8 cellular contexts compared by ENCODE assay signal in the genomic region with DNA sequence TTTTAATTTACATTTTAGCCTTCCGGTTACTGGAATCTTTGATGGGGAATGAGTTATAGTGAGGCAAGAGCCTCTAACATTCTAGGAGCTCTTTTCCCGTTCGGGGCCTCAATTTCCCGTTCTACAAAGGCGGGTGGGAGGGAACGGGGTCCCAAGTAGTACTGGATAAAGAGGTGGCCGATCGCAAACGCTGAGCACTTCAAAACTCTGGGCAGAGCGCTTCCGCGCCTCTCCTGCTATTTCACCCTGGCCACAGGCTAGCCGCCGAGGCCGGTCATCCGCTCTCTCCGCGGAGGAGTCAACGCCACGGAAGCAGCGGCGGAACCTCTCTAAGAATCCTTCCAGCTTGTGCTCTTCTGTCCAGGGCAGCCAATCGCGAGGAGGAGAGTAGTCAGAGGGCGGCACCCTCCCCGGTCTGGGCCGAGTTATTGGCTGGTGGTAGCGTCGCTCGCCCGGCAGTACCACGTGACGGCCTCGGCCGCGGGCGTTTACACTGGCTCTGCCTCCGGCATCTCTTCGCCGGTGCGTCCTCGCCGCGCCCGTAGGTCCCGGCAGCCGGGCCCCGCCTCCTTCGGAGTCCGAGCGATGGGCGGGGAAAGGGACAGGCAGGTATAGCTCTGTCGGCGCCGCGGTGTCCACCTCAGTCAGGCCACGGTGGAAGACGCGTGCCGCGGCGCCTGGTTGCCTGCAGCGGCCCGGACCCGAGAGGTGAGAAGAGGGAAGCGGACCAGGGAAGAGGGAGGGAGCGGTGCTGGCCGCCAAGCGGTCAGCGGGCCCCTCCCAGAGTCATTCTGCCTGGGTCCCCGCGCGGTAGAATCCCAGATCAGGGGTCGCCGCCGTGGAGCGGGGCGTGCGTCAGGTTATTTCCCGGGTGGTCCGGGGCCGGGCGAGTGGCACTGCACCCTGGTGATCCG.
DNase-seq lines count a peak whose midpoint lies in the region; ATAC-seq and TF ChIP-seq lines count a peak whose summit lies in the region.

TSS of gene SLC26A2 (plus strand) at position 487 of the 914 bp plus-strand sequence. CDS start 16,895 bp downstream, outside the sequence.

- peak; percentile 94 for TF ChIP-seq POLR2A in GM19099 (IDR thresholded peaks at IDR 0.05; ENCODE audit: extremely low read depth, insufficient read length, low read depth)

- peak within 1 kb of the TSS; percentile 83 for H3K4me3 ChIP-seq in choroid plexus epithelial cell (ENCODE audit: low read depth, low read length)

- DNase-seq in AML-193 (lab: John Stamatoyannopoulos, UW) (peak; percentile 96), NCI-H510A (lab: John Stamatoyannopoulos, UW) (peak; percentile 96), choroid plexus epithelial cell (ENCODE audit: low read depth) (peak; percentile 99), kidney glomerular epithelial cell (lab: John Stamatoyannopoulos, UW) (peak; percentile 96)
- peak; percentile 88 to 92 for DNase-seq in activated CD4-positive, alpha-beta T cell treated with anti-CD3 and anti-CD28 coated beads for 24 hours (ENCODE audit: low read depth in 2 of 2)
- peak; percentile 81 to 83 for DNase-seq in stimulated activated CD4-positive, alpha-beta T cell treated with anti-CD3 and anti-CD28 coated beads, Interleukin-1b, Interleukin-23, amount 100 ng/mL, for 1 hour (ENCODE audit: low read depth in 2 of 2)

- TF ChIP-seq CTCF in choroid plexus epithelial cell (conservative IDR thresholded peaks at IDR 0.05; ENCODE audit: low read depth, low read length): no peak

- ATAC-seq in HG03432 (IDR thresholded peaks at IDR 0.05; ENCODE audit: unreplicated experiment): peak; percentile 99

Comparison
In these comparisons a context has a peak if more than half of its experiments do, and no peak if none do; other contexts are left out.
1. Peak in every context shown above with its lines: DNase-seq, ATAC-seq and H3K4me3 ChIP-seq.